15 cellular contexts compared by ENCODE assay signal in genomic region chr13:32023698-32024097, GRCh38. TPM values are rescaled to one million over a fixed set of nuclear protein-coding genes. Genes with fewer than 3 reads are reported as not detected.
A peak's percentile ranks its signal among the peaks of the same experiment; 100 is the strongest.
DNase-seq lines count a peak whose midpoint lies in the region; ATAC-seq and TF ChIP-seq lines count a peak whose summit lies in the region.
"Had no signal": no experiment of that assay in that cellular context is flagged by ENCODE, and none has a peak within 500 bp of the region (broad histone marks: within the 10 kb centered on the region; RNA-seq: fewer than 3 reads in every experiment).

No MANE protein-coding gene starts in this region.

- no TSS peak for BruUV-seq in OCI-LY7 (replicated peaks; lab: Mats Ljungman, UMichigan)

- H3K27ac Mint-ChIP-seq in endothelial cell (ENCODE audit: unreplicated experiment): no peak overlapping the region
- H3K27ac Mint-ChIP-seq in type B pancreatic cell: no peak overlapping the region
- H3K27ac Mint-ChIP-seq: IgD-negative memory B cell had no signal

- H3K27ac ChIP-seq in OCI-LY7 (ENCODE audit: low read depth, low read length, poor library complexity, severe bottlenecking): no peak overlapping the region
- H3K27ac ChIP-seq: ovary, spleen, suprapubic skin had no signal

- H3K4me1 ChIP-seq in OCI-LY7 (ENCODE audit: insufficient read depth, low read length, poor library complexity, severe bottlenecking): no peaks in the 10 kb centered on the region
- H3K4me1 ChIP-seq: suprapubic skin had no signal

- POLR2A ChIA-PET in OCI-LY7 (lab: Charles Lee): no interaction called here

- no peaks in the 10 kb centered on the region for H3K9me2 ChIP-seq in OCI-LY7 (ENCODE audit: insufficient read depth, low read length)

- H4K20me1 ChIP-seq in OCI-LY7 (ENCODE audit: insufficient read depth, low read length): no peaks in the 10 kb centered on the region

- H3K9me3 ChIP-seq in OCI-LY7 (ENCODE audit: low read length): no peaks in the 10 kb centered on the region
- H3K9me3 ChIP-seq: ovary, spleen, suprapubic skin had no signal

- H3K4me3 Mint-ChIP-seq in endothelial cell (ENCODE audit: unreplicated experiment) (no peak overlapping the region), type B pancreatic cell (no peak overlapping the region)
- H3K4me3 Mint-ChIP-seq: IgD-negative memory B cell had no signal

- H3K9me3 Mint-ChIP-seq in endothelial cell (ENCODE audit: unreplicated experiment): no peaks in the 10 kb centered on the region
- no peaks in the 10 kb centered on the region for H3K9me3 Mint-ChIP-seq in type B pancreatic cell
- H3K9me3 Mint-ChIP-seq: IgD-negative memory B cell had no signal

- intact Hi-C loops in OCI-LY7 (cut with micrococcal nuclease; ENCODE audit: unreplicated experiment): no loop called here

- H3K4me2 ChIP-seq in OCI-LY7 (ENCODE audit: low read length): no peak overlapping the region

- peaks cover 5% of the 10 kb centered on the region for H3K4me1 Mint-ChIP-seq in endothelial cell (ENCODE audit: unreplicated experiment)
- peaks cover 8% of the 10 kb centered on the region for H3K4me1 Mint-ChIP-seq in type B pancreatic cell (ENCODE audit: unreplicated experiment)

- H3K79me2 ChIP-seq in OCI-LY7 (ENCODE audit: insufficient read depth, low read depth, low read length): no peaks in the 10 kb centered on the region

- H2AFZ ChIP-seq in OCI-LY7 (ENCODE audit: low read length): no peak overlapping the region

- DNase-seq in NCI-H510A treated with DMSO at 0.1 percent for 48 hours (lab: John Stamatoyannopoulos, UW) (peak; percentile 3), NCI-H510A (lab: John Stamatoyannopoulos, UW) (no peak), OCI-LY7 (ENCODE audit: low spot score) (no peak), endothelial cell (ENCODE audit: low spot score) (no peak), type B pancreatic cell (ENCODE audit: extremely low spot score, unreplicated experiment) (no peak)
- DNase-seq in activated CD4-positive, alpha-beta T cell treated with anti-CD3 and anti-CD28 coated beads, Interleukin-2, amount 50 U/mL, for 4 hours: no peak
- no peak for DNase-seq in activated CD8-positive, alpha-beta memory T cell treated with anti-CD3 and anti-CD28 coated beads, Interleukin-2, amount 50 U/mL, for 4 hours
- DNase-seq: activated CD4-positive, CD25-positive, alpha-beta regulatory T cell treated with anti-CD3 and anti-CD28 coated beads, Interleukin-2, amount 50 U/mL, for 72 hours; foreskin melanocyte; NCI-H2081; ovary; spleen had no signal

- TF ChIP-seq CTCF in OCI-LY7 (conservative IDR thresholded peaks at IDR 0.05; ENCODE audit: low read length): peak; percentile 52
- peak; percentile 19 for TF ChIP-seq CTCF in endothelial cell (IDR thresholded peaks at IDR 0.05; ENCODE audit: unreplicated experiment)
- peak; percentile 45 for TF ChIP-seq CTCF in type B pancreatic cell (conservative IDR thresholded peaks at IDR 0.05)

- no peak for ATAC-seq in HG02798 (IDR thresholded peaks at IDR 0.05; ENCODE audit: poor library complexity, unreplicated experiment)

- no peak overlapping the region for H3K4me3 ChIP-seq in OCI-LY7 (ENCODE audit: low read depth, low read length, poor library complexity, severe bottlenecking)
- H3K4me3 ChIP-seq: ovary, spleen, suprapubic skin had no signal

- CTCF ChIA-PET in OCI-LY7 (lab: Charles Lee; ENCODE audit: unreplicated experiment): no interaction called here

- H3K27me3 Mint-ChIP-seq in endothelial cell (ENCODE audit: unreplicated experiment): no peaks in the 10 kb centered on the region
- H3K27me3 Mint-ChIP-seq in type B pancreatic cell: no peaks in the 10 kb centered on the region
- H3K27me3 Mint-ChIP-seq: IgD-negative memory B cell had no signal

- H3K36me3 Mint-ChIP-seq in endothelial cell (ENCODE audit: low read depth, unreplicated experiment) (no peaks in the 10 kb centered on the region), type B pancreatic cell (no peaks in the 10 kb centered on the region)
- H3K36me3 Mint-ChIP-seq: IgD-negative memory B cell had no signal

- no peaks in the 10 kb centered on the region for H3K36me3 ChIP-seq in OCI-LY7 (ENCODE audit: insufficient read depth, low read length)
- H3K36me3 ChIP-seq: ovary, spleen, suprapubic skin had no signal

RNA-seq across cellular contexts. Expression of gene FRY, which starts 7.9 kb away (rescaled TPM):
- total RNA-seq in OCI-LY7 (2014; rRNA removed; shearing (Covaris generic)): 3.0 and 7.1 TPM in 2 replicates
- total RNA-seq in OCI-LY7 (2022) (6.2 and 7.0 TPM in 2 replicates), endothelial cell (ENCODE audit: unreplicated experiment) (4.5 TPM), type B pancreatic cell (ENCODE audit: low replicate concordance) (11.4 and 13.4 TPM in 2 replicates)
